Comparison of ENCODE assay signal across 38 cellular contexts in genomic region chr19:3254520-3254919, GRCh38. TPM values are rescaled to one million over a fixed set of nuclear protein-coding genes. Genes with fewer than 3 reads are reported as not detected.
"Had no signal": no experiment of that assay in that cellular context is flagged by ENCODE, and none has a peak within 500 bp of the region (broad histone marks: within the 10 kb centered on the region; RNA-seq: fewer than 3 reads in every experiment).

No MANE protein-coding gene starts in this region.

- H3K36me3 Mint-ChIP-seq: activated CD4-positive, alpha-beta memory T cell treated with anti-CD3 and anti-CD28 coated beads for 36 hours; activated naive CD4-positive, alpha-beta T cell treated with anti-CD3 and anti-CD28 coated beads, Interleukin-2, amount 50 U/mL, for 72 hours; activated naive CD8-positive, alpha-beta T cell treated with anti-CD3 and anti-CD28 coated beads for 36 hours had no signal

- H3K9me3 ChIP-seq: adrenal gland had no signal

- H3K4me3 Mint-ChIP-seq: activated B cell treated with CpG ODN at 0.5 μM for 24 hours; activated CD4-positive, alpha-beta memory T cell treated with anti-CD3 and anti-CD28 coated beads for 36 hours; activated CD4-positive, alpha-beta T cell treated with anti-CD3 and anti-CD28 coated beads, Interleukin-2, amount 10 ng/mL, durations not matched to agents 24 days and 14 days; activated CD8-positive, alpha-beta T cell treated with anti-CD3 and anti-CD28 coated beads for 36 hours; activated naive CD4-positive, alpha-beta T cell treated with anti-CD3 and anti-CD28 coated beads for 36 hours; activated naive CD8-positive, alpha-beta T cell treated with anti-CD3 and anti-CD28 coated beads for 36 hours; activated T-cell treated with anti-CD3 and anti-CD28 coated beads, Interleukin-2, amount 50 U/mL, for 4 hours; activated T-cell treated with anti-CD3 and anti-CD28 coated beads, Interleukin-2, amount 50 U/mL, for 72 hours; activated T-helper 1 cell treated with anti-CD3 and anti-CD28 coated beads, Interleukin-12 subunit alpha, Interleukin-12 subunit beta, Interleukin-2, Interleukin-4 antibody, amounts not matched to agents 30 ng/mL and 10 ng/mL and 1 ng/mL, durations not matched to agents 14 hours and 24 hours and 36 hours; activated T-helper 17 cell treated with anti-CD3 and anti-CD28 coated beads, Interleukin-2, amount 50 U/mL, for 72 hours; brain; central memory CD8-positive, alpha-beta T cell; T-helper 1 cell treated with Interleukin-12 subunit alpha and Interleukin-12 subunit beta and Interleukin-4 antibody, amounts not matched to agents 30 μg/mL and 1 μg/mL, for 36 hours; T-helper 2 cell treated with Interferon-gamma antibody and Interleukin-4, amounts not matched to agents 5 μg/mL and 100 μg/mL, for 36 hours had no signal

- H3K4me1 Mint-ChIP-seq: activated B cell treated with CpG ODN at 0.5 μM for 24 hours; activated CD4-positive, alpha-beta T cell treated with anti-CD3 and anti-CD28 coated beads, Interleukin-2, amount 10 ng/mL, durations not matched to agents 24 days and 14 days; activated naive CD8-positive, alpha-beta T cell treated with anti-CD3 and anti-CD28 coated beads for 36 hours; brain; central memory CD8-positive, alpha-beta T cell had no signal

- H3K27ac Mint-ChIP-seq: activated B cell treated with CpG ODN at 0.5 μM for 24 hours; activated CD4-positive, alpha-beta memory T cell treated with anti-CD3 and anti-CD28 coated beads for 36 hours; activated CD4-positive, alpha-beta T cell treated with anti-CD3 and anti-CD28 coated beads, Interleukin-2, amount 10 ng/mL, durations not matched to agents 24 days and 14 days; activated CD8-positive, alpha-beta T cell treated with anti-CD3 and anti-CD28 coated beads for 36 hours; activated naive CD4-positive, alpha-beta T cell treated with anti-CD3 and anti-CD28 coated beads for 36 hours; activated naive CD4-positive, alpha-beta T cell treated with anti-CD3 and anti-CD28 coated beads, Interleukin-2, amount 50 U/mL, for 72 hours; activated naive CD8-positive, alpha-beta T cell treated with anti-CD3 and anti-CD28 coated beads for 36 hours; activated T-cell treated with anti-CD3 and anti-CD28 coated beads, Interleukin-2, amount 50 U/mL, for 72 hours; activated T-helper 1 cell treated with anti-CD3 and anti-CD28 coated beads, Interleukin-12 subunit alpha, Interleukin-12 subunit beta, Interleukin-2, Interleukin-4 antibody, amounts not matched to agents 30 ng/mL and 10 ng/mL and 1 ng/mL, durations not matched to agents 14 hours and 24 hours and 36 hours; activated T-helper 17 cell treated with anti-CD3 and anti-CD28 coated beads, Interleukin-2, amount 50 U/mL, for 72 hours; brain; T-helper 1 cell treated with Interleukin-12 subunit alpha and Interleukin-12 subunit beta and Interleukin-4 antibody, amounts not matched to agents 30 μg/mL and 1 μg/mL, for 36 hours; T-helper 2 cell treated with Interferon-gamma antibody and Interleukin-4, amounts not matched to agents 5 μg/mL and 100 μg/mL, for 36 hours had no signal

- DNase-seq: activated B cell treated with CpG ODN at 0.5 μM for 24 hours; activated CD4-positive, alpha-beta memory T cell treated with anti-CD3 and anti-CD28 coated beads for 36 hours; activated CD4-positive, alpha-beta T cell treated with anti-CD3 and anti-CD28 coated beads for 4 hours; activated CD4-positive, alpha-beta T cell treated with anti-CD3 and anti-CD28 coated beads, Interleukin-2, amount 10 ng/mL, durations not matched to agents 24 days and 14 days; activated CD4-positive, alpha-beta T cell treated with anti-CD3 and anti-CD28 coated beads, Interleukin-2, amount 50 U/mL, for 1 hour; activated CD4-positive, alpha-beta T cell treated with anti-CD3 and anti-CD28 coated beads, Interleukin-2, amount 50 U/mL, for 4 hours; activated CD4-positive, CD25-positive, alpha-beta regulatory T cell treated with anti-CD3 and anti-CD28 coated beads, Interleukin-2, amount 50 U/mL, for 72 hours; activated CD8-positive, alpha-beta memory T cell treated with anti-CD3 and anti-CD28 coated beads, Interleukin-2, amount 50 U/mL, for 4 hours; activated CD8-positive, alpha-beta T cell treated with anti-CD3 and anti-CD28 coated beads for 36 hours; activated effector memory CD4-positive, alpha-beta T cell treated with anti-CD3 and anti-CD28 coated beads, Interleukin-2, amount 50 U/mL, for 16 hours; activated gamma-delta T cell treated with Interleukin-2 at 50 U/mL for 16 hours; activated naive CD4-positive, alpha-beta T cell; activated naive CD4-positive, alpha-beta T cell treated with anti-CD3 and anti-CD28 coated beads for 36 hours; activated naive CD4-positive, alpha-beta T cell treated with anti-CD3 and anti-CD28 coated beads, Interleukin-2, amount 50 U/mL, for 16 hours; activated naive CD8-positive, alpha-beta T cell treated with anti-CD3 and anti-CD28 coated beads for 36 hours; activated T-cell treated with anti-CD3 and anti-CD28 coated beads for 4 hours; activated T-cell treated with anti-CD3 and anti-CD28 coated beads, Interleukin-2, amount 50 U/mL, for 1 hour; activated T-cell treated with anti-CD3 and anti-CD28 coated beads, Interleukin-2, amount 50 U/mL, for 4 hours; activated T-cell treated with anti-CD3 and anti-CD28 coated beads, Interleukin-2, amount 50 U/mL, for 72 hours; adrenal gland; amniotic stem cell; aorta; caudate nucleus; cerebellar nuclear complex; T-helper 1 cell; T-helper 2 cell; T-helper 9 cell had no signal

- H3K27ac ChIP-seq: adrenal gland, cardiac muscle cell, VCaP had no signal

- H3K27me3 Mint-ChIP-seq: activated CD4-positive, alpha-beta T cell treated with anti-CD3 and anti-CD28 coated beads, Interleukin-2, amount 10 ng/mL, durations not matched to agents 24 days and 14 days; brain had no signal

- FAIRE-seq: bronchial epithelial cell, TTC549 had no signal

- H3K4me1 ChIP-seq: adrenal gland had no signal

- ATAC-seq: activated CD8-positive, alpha-beta T cell treated with anti-CD3 and anti-CD28 coated beads for 36 hours; activated naive CD4-positive, alpha-beta T cell treated with anti-CD3 and anti-CD28 coated beads, Interleukin-2, amount 50 U/mL, for 72 hours; activated T-cell treated with anti-CD3 and anti-CD28 coated beads, Interleukin-2, amount 50 U/mL, for 4 hours; activated T-cell treated with anti-CD3 and anti-CD28 coated beads, Interleukin-2, amount 50 U/mL, for 72 hours; activated T-helper 17 cell treated with anti-CD3 and anti-CD28 coated beads, Interleukin-2, amount 50 U/mL, for 72 hours had no signal

- H3K4me3 ChIP-seq: adrenal gland, cardiac muscle cell had no signal

- H3K36me3 ChIP-seq: adrenal gland, cardiac muscle cell had no signal

- H3K27me3 ChIP-seq: adrenal gland, cardiac muscle cell had no signal

RNA-seq across cellular contexts. Expression of gene CELF5, which starts 30.1 kb away (rescaled TPM):
- total RNA-seq: activated B cell treated with CpG ODN at 0.5 μM for 24 hours; activated naive CD4-positive, alpha-beta T cell treated with anti-CD3 and anti-CD28 coated beads for 36 hours; aorta; bronchial epithelial cell had no signal
